In the genomic region with DNA sequence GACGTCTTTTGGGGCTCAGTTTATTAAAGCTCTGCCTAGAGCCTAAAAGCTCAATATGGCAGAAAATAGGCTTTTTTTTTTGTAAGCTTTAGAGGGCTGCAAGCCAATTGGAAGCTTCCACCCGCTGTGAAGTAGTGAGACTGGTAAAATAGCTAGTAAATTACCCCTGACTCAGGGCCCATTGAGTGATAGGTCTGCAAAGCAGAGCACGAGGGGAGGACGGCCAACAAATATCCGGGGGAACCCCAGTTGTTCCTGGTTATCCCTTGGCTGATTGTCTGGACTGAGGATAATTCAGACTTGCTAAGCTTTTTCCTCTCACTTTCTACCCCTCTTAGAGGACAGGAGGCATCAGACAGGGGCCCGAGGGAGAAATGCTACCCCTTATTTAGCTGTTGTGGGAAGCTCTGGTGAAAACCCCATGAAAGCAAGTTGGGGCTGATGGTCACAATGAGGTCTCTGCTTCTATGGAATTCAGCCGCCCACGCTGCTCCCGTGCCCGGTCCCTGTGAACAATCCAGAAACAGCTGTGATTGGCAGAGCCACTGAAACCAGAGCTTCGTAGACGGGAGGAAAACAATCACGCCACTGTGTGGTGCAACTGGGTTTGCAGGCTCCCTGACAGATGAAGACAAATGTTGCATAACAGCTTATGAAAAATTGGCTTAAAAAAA, we compare ENCODE assay signal across 8 cellular contexts.
DNase-seq lines count a peak whose midpoint lies in the region; ATAC-seq, FAIRE-seq and TF ChIP-seq lines count a peak whose summit lies in the region.

No MANE protein-coding gene starts in this region.

- no peaks in the 10 kb centered on the region for H3K27me3 ChIP-seq in bronchial epithelial cell (ENCODE audit: control insufficient read depth, insufficient read depth, low read length)

- H3K9me3 ChIP-seq in kidney (ENCODE audit: control insufficient read depth in 1 of 2, low read length in 2 of 2): no peaks in the 10 kb centered on the region

- no peak for ATAC-seq in activated CD4-positive, CD25-positive, alpha-beta regulatory T cell treated with anti-CD3 and anti-CD28 coated beads, Interleukin-2, amount 50 U/mL, for 24 hours

- no peak overlapping the region for H3K27ac ChIP-seq in kidney (ENCODE audit: low read depth in 2 of 2, low read length in 2 of 2)

- FAIRE-seq in bronchial epithelial cell (lab: Jason Lieb, UNC) (peak; percentile 84), kidney (lab: Jason Lieb, UNC) (no peak)

- peaks cover 0 to 9% of the 10 kb centered on the region in 2 donors for H3K4me1 ChIP-seq in kidney (ENCODE audit: control insufficient read depth in 1 of 2, insufficient read depth in 1 of 2, low read depth in 1 of 2, low read length in 2 of 2)

- H3K9ac ChIP-seq in kidney (ENCODE audit: low read length in 2 of 2): no peak overlapping the region

- TF ChIP-seq CTCF in bronchial epithelial cell (IDR thresholded peaks at IDR 0.05; ENCODE audit: insufficient read depth, low read length, severe bottlenecking) (peak; percentile 68), kidney (IDR thresholded peaks at IDR 0.05; ENCODE audit: borderline replicate concordance, extremely low read depth, insufficient read depth) (peak; percentile 70)

- H3K4me3 ChIP-seq in bronchial epithelial cell (ENCODE audit: low read depth, low read length) (no peak overlapping the region), kidney (ENCODE audit: low read length in 2 of 2) (peak overlapping the region; percentile 1 to 9)

- intact Hi-C loops in kidney (cut with DNase I): loop anchor here (10.0 kb wide), 1 partner anchor 257 kb away; no protein-coding TSS in a partner anchor

- peak; percentile 88 for DNase-seq in EL
- DNase-seq in NCI-H2227 (lab: John Stamatoyannopoulos, UW; ENCODE audit: unreplicated experiment): peak; percentile 77
- peak; percentile 98 for DNase-seq in bronchial epithelial cell (ENCODE audit: low read depth)
- DNase-seq in kidney: peak; percentile 85
- peak; percentile 54 for DNase-seq in smooth muscle cell of the brain vasculature (ENCODE audit: low read depth, low spot score)
- DNase-seq in cortex of kidney (lab: John Stamatoyannopoulos, UW): no peak
- no peak for DNase-seq in activated CD4-positive, alpha-beta T cell treated with anti-CD3 and anti-CD28 coated beads for 48 hours

- H3K36me3 ChIP-seq in bronchial epithelial cell (ENCODE audit: control insufficient read depth, insufficient read depth, low read length): no peaks in the 10 kb centered on the region
- H3K36me3 ChIP-seq in kidney (ENCODE audit: control insufficient read depth in 1 of 2, insufficient read depth in 2 of 2, low read length in 2 of 2): no peaks in the 10 kb centered on the region

Comparison
In these comparisons a context has a peak if more than half of its experiments do, and no peak if none do; other contexts are left out.
1. DNase-seq: peak in EL (single experiment), NCI-H2227 (single experiment), bronchial epithelial cell (single experiment), kidney (single experiment) and smooth muscle cell of the brain vasculature (single experiment); none in cortex of kidney (single experiment) and activated CD4-positive, alpha-beta T cell treated with anti-CD3 and anti-CD28 coated beads for 48 hours (single experiment).